34 cellular contexts compared by ENCODE assay signal in the genomic region with DNA sequence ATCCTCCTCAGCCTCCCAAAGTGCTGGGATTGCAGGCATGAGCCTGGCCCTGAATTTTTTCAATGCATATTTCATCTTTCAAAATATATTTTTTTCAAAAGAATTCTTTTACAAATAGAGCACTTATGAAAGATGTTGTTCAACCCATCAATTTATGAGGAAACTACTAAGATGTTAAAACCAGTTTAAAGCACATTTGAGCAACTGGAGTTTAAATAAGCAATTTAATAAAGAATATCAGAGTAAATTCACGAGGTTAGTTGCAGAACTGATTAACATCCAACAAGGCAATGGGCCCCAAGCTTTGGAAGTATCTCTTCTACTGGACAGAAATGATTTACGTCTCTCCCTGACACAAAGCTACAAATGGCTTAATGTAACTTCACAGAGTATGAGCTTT. TPM values are rescaled to one million over a fixed set of nuclear protein-coding genes. Genes with fewer than 3 reads are reported as not detected.
"Had no signal": no experiment of that assay in that cellular context is flagged by ENCODE, and none has a peak within 500 bp of the region (broad histone marks: within the 10 kb centered on the region; RNA-seq: fewer than 3 reads in every experiment).

No MANE protein-coding gene starts in this region.

- H3K27ac ChIP-seq: ovary, parathyroid adenoma, psoas muscle, skin epidermis, spleen, suprapubic skin, testis, tibial artery, transverse colon, upper lobe of right lung, uterus had no signal

- H3K4me3 Mint-ChIP-seq: naive thymus-derived CD8-positive, alpha-beta T cell; natural killer cell treated with Interleukin-12 subunit alpha and Interleukin-12 subunit beta and Interleukin-15 and Interleukin-18, amount 100 ng/mL, for 72 hours; nephron progenitor cell; neural crest cell; stimulated activated memory B cell treated with anti-CD40 and anti-IgM and Interleukin-4, amounts not matched to agents 10 μg/mL and 1 μg/mL and 100 μg/mL, for 72 hours; stimulated activated naive CD8-positive, alpha-beta T cell treated with anti-CD3 and anti-CD28 coated beads, Interleukin-15, amount 100 ng/mL, for 72 hours; type B pancreatic cell had no signal

- H3K36me3 ChIP-seq: ovary, suprapubic skin, tibial artery, transverse colon, upper lobe of right lung, uterus had no signal

- H3K4me3 ChIP-seq: ovary, psoas muscle, skin epidermis, smooth muscle cell, spleen, suprapubic skin, testis, tibial artery, transverse colon, upper lobe of right lung, uterus had no signal

- H3K79me2 ChIP-seq: parathyroid adenoma had no signal

- H3K27ac Mint-ChIP-seq: naive thymus-derived CD8-positive, alpha-beta T cell; natural killer cell treated with Interleukin-12 subunit alpha and Interleukin-12 subunit beta and Interleukin-15 and Interleukin-18, amount 100 ng/mL, for 72 hours; nephron progenitor cell; progenitor cell of endocrine pancreas; stimulated activated memory B cell treated with anti-CD40 and anti-IgM and Interleukin-4, amounts not matched to agents 10 μg/mL and 1 μg/mL and 100 μg/mL, for 72 hours; stimulated activated naive CD8-positive, alpha-beta T cell treated with anti-CD3 and anti-CD28 coated beads, Interleukin-15, amount 100 ng/mL, for 72 hours; type B pancreatic cell had no signal

- H3K9ac ChIP-seq: parathyroid adenoma had no signal

- H3K9me3 Mint-ChIP-seq: natural killer cell treated with Interleukin-12 subunit alpha and Interleukin-12 subunit beta and Interleukin-15 and Interleukin-18, amount 100 ng/mL, for 72 hours had no signal

- H3K4me1 ChIP-seq: parathyroid adenoma, psoas muscle, spleen, suprapubic skin, testis, tibial artery, transverse colon, upper lobe of right lung, uterus had no signal

- H3K4me2 ChIP-seq: smooth muscle cell had no signal

- H3K27me3 Mint-ChIP-seq: natural killer cell treated with Interleukin-12 subunit alpha and Interleukin-12 subunit beta and Interleukin-15 and Interleukin-18, amount 100 ng/mL, for 72 hours; progenitor cell of endocrine pancreas; stimulated activated memory B cell treated with anti-CD40 and anti-IgM and Interleukin-4, amounts not matched to agents 10 μg/mL and 1 μg/mL and 100 μg/mL, for 72 hours; type B pancreatic cell had no signal

- H3K27me3 ChIP-seq: ovary, spleen, suprapubic skin, testis, tibial artery, transverse colon, upper lobe of right lung, uterus had no signal

- ATAC-seq: naive thymus-derived CD8-positive, alpha-beta T cell; natural killer cell treated with Interleukin-12 subunit alpha and Interleukin-12 subunit beta and Interleukin-15 and Interleukin-18, amount 100 ng/mL, for 72 hours; psoas muscle; right cardiac atrium; sciatic nerve; stimulated activated memory B cell treated with anti-CD40 and anti-IgM and Interleukin-4, amounts not matched to agents 10 μg/mL and 1 μg/mL and 100 μg/mL, for 72 hours; stimulated activated naive CD8-positive, alpha-beta T cell treated with anti-CD3 and anti-CD28 coated beads, Interleukin-15, amount 100 ng/mL, for 72 hours; stimulated activated naive CD8-positive, alpha-beta T cell treated with anti-CD3 and anti-CD28 coated beads, Interleukin-15, Interleukin-2, amounts not matched to agents 100 U/mL and 50 U/mL, for 24 hours; upper lobe of right lung had no signal

- H2AFZ ChIP-seq: parathyroid adenoma had no signal

- H3K4me1 Mint-ChIP-seq: naive thymus-derived CD8-positive, alpha-beta T cell; nephron progenitor cell; neural crest cell; stimulated activated memory B cell treated with anti-CD40 and anti-IgM and Interleukin-4, amounts not matched to agents 10 μg/mL and 1 μg/mL and 100 μg/mL, for 72 hours; stimulated activated naive CD8-positive, alpha-beta T cell treated with anti-CD3 and anti-CD28 coated beads, Interleukin-15, amount 100 ng/mL, for 72 hours had no signal

- DNase-seq: naive thymus-derived CD8-positive, alpha-beta T cell; nephron progenitor cell; occipital lobe; ovary; posterior cingulate gyrus; psoas muscle; right cardiac atrium; spleen; stimulated activated CD4-positive, alpha-beta T cell treated with anti-CD3 and anti-CD28 coated beads, Interleukin-12 subunit alpha, Interleukin-12 subunit beta, amount 100 ng/mL, for 4 hours; stimulated activated CD4-positive, alpha-beta T cell treated with anti-CD3 and anti-CD28 coated beads, Interleukin-1b, Interleukin-23, amount 100 ng/mL, for 48 hours; stimulated activated CD4-positive, alpha-beta T cell treated with anti-CD3 and anti-CD28 coated beads, Interleukin-4, amount 100 ng/mL, for 1 hour; stimulated activated CD4-positive, alpha-beta T cell treated with anti-CD3 and anti-CD28 coated beads, Interleukin-4, amount 100 ng/mL, for 4 hours; stimulated activated CD8-positive, alpha-beta memory T cell treated with anti-CD3 and anti-CD28 coated beads, Interleukin-4, amount 100 ng/mL, for 48 hours; stimulated activated naive CD4-positive, alpha-beta T cell; stimulated activated naive CD8-positive, alpha-beta T cell treated with anti-CD3 and anti-CD28 coated beads, Interleukin-15, amount 100 ng/mL, for 72 hours; stimulated activated naive CD8-positive, alpha-beta T cell treated with anti-CD3 and anti-CD28 coated beads, Interleukin-15, Interleukin-2, amounts not matched to agents 100 U/mL and 50 U/mL, for 24 hours; substantia nigra; testis; tibial artery; transverse colon; uterus had no signal

- H3K9me3 ChIP-seq: ovary, testis had no signal

RNA-seq across cellular contexts. Expression of a gene that starts 23.3 kb away (rescaled TPM):
- total RNA-seq: naive thymus-derived CD8-positive, alpha-beta T cell; osteoblast; renal cortical epithelial cell; transverse colon had no signal
- polyA plus RNA-seq: naive thymus-derived CD8-positive, alpha-beta T cell had no signal
